1 cellular context compared by ENCODE assay signal in genomic region chr1:202112864-202113689, GRCh38.
TF ChIP-seq lines count a peak whose summit lies in the region.

No MANE protein-coding gene starts in this region.

TF ChIP-seq in WTC11, 78 proteins besides CTCF, POLR2A, EP300 and RAD21 (continued from another document):
- TF ChIP-seq NR1H2 (CRISPR knock-in tag; IDR thresholded peaks at IDR 0.05) = no peak
TF ChIP-seq in WTC11: peak in this region for 0.
